ENCODE assay signal across 11 cellular contexts in the genomic region with DNA sequence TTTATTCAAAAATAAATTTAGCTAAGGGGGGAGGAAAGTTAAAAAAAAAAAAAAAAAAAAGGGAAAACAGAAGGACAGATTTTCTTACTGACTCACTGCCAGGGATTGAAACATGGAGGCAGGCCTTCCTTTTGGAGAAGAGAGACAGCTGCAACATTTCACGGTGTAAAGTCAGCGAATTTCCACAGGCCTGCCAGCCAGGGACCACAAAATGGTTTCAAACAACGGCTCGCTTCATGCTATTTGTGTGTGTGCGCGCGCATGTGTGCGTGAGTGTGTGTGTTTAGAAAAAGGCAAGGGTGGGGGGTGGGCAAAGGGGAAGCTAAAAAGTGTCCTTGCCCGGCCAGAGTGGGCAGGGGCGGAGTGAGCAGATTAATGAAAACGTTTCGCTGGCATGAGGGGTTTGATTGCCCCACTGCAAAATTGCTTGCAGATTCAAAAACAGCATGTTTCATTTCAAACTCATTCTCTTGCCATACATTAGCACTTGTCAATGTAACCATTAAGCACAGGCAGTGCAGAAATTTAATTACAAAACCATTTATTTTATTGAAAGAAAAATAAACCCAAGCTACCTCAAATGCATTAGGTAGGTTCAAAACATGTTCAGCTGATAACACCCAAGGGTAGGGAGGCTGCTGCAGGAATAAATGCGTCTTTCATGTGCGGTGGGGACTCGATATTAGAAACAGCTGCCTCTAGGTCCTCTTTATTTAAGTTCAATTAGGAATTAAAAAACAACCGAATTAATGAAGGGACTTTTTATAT.
"Had no signal": no experiment of that assay in that cellular context is flagged by ENCODE, and none has a peak within 500 bp of the region (broad histone marks: within the 10 kb centered on the region; RNA-seq: fewer than 3 reads in every experiment).

No MANE protein-coding gene starts in this region.

- H3K4me1 ChIP-seq: heart left ventricle, left ventricle myocardium inferior, neural progenitor cell, parathyroid adenoma had no signal

- H3K9ac ChIP-seq: neural progenitor cell, parathyroid adenoma had no signal

- H3K4me2 ChIP-seq: neural progenitor cell had no signal

- H3K27ac ChIP-seq: heart left ventricle, left ventricle myocardium inferior, neural progenitor cell, parathyroid adenoma, tibial nerve had no signal

- H3K4me3 ChIP-seq: left ventricle myocardium inferior, neural progenitor cell, tibial nerve had no signal

- H3K9me3 ChIP-seq: heart left ventricle, left ventricle myocardium inferior, tibial nerve had no signal

- H3K36me3 ChIP-seq: heart left ventricle, left ventricle myocardium inferior, neural progenitor cell, tibial nerve had no signal

- DNase-seq: activated CD4-positive, alpha-beta T cell treated with anti-CD3 and anti-CD28 coated beads, Interleukin-2, amount 50 U/mL, for 4 hours; activated CD8-positive, alpha-beta memory T cell treated with anti-CD3 and anti-CD28 coated beads, Interleukin-2, amount 10 ng/mL, durations not matched to agents 7 days and 5 days; activated effector memory CD4-positive, alpha-beta T cell treated with Interleukin-2 at 50 U/mL for 16 hours; activated T-cell treated with anti-CD3 and anti-CD28 coated beads, Interleukin-2, amount 50 U/mL, for 24 hours; stimulated activated CD4-positive, alpha-beta T cell treated with anti-CD3 and anti-CD28 coated beads, Interleukin-2, amount 100 ng/mL, for 24 hours; stimulated activated naive B cell treated with anti-CD40 and anti-IgM and Interleukin-4, amounts not matched to agents 10 μg/mL and 1 μg/mL and 100 μg/mL, for 72 hours had no signal

- H3K27me3 ChIP-seq: neural progenitor cell, tibial nerve had no signal
